ENCODE assay signal across 9 cellular contexts in genomic region chr10:79184141-79184625, GRCh38.
A peak's percentile ranks its signal among the peaks of the same experiment; 100 is the strongest.
DNase-seq lines count a peak whose midpoint lies in the region; ATAC-seq and TF ChIP-seq lines count a peak whose summit lies in the region.
"Had no signal": no experiment of that assay in that cellular context is flagged by ENCODE, and none has a peak within 500 bp of the region (broad histone marks: within the 10 kb centered on the region; RNA-seq: fewer than 3 reads in every experiment).

No MANE protein-coding gene starts in this region.

- TF ChIP-seq CTCF in BE2C (IDR thresholded peaks at IDR 0.05; ENCODE audit: low read depth, low read length) = no peak
- TF ChIP-seq CTCF in endothelial cell (IDR thresholded peaks at IDR 0.05; ENCODE audit: unreplicated experiment) = no peak

- peaks cover 85% of the 10 kb centered on the region for H3K4me1 ChIP-seq in BE2C

- no peaks in the 10 kb centered on the region for H3K27me3 ChIP-seq in BE2C

- H3K4me3 Mint-ChIP-seq in endothelial cell (ENCODE audit: unreplicated experiment) = no peak overlapping the region
- H3K4me3 Mint-ChIP-seq: T-helper 1 cell treated with Interleukin-12 subunit alpha and Interleukin-12 subunit beta and Interleukin-4 antibody, amounts not matched to agents 30 μg/mL and 1 μg/mL, for 36 hours had no signal

- H3K27me3 Mint-ChIP-seq in endothelial cell (ENCODE audit: unreplicated experiment) = peaks cover 29% of the 10 kb centered on the region

- peak overlapping the region; percentile 82 for H3K27ac Mint-ChIP-seq in endothelial cell (ENCODE audit: unreplicated experiment)
- H3K27ac Mint-ChIP-seq: T-helper 1 cell treated with Interleukin-12 subunit alpha and Interleukin-12 subunit beta and Interleukin-4 antibody, amounts not matched to agents 30 μg/mL and 1 μg/mL, for 36 hours had no signal

- H3K4me1 Mint-ChIP-seq in endothelial cell (ENCODE audit: unreplicated experiment) = peaks cover 48% of the 10 kb centered on the region

- no peaks in the 10 kb centered on the region for H3K9me3 ChIP-seq in BE2C

- DNase-seq in BE2C (peak; percentile 59), NCI-H2227 treated with DMSO at 0.1 percent for 48 hours (lab: John Stamatoyannopoulos, UW) (peak; percentile 68), endothelial cell (ENCODE audit: low spot score) (no peak), myocyte (ENCODE audit: low read depth) (peak; percentile 57), NCI-H1048 (lab: John Stamatoyannopoulos, UW) (no peak), GOT3 (lab: John Stamatoyannopoulos, UW) (no peak), T-helper 1 cell (no peak)

- no peak overlapping the region for H3K4me3 ChIP-seq in BE2C (ENCODE audit: low read depth, low read length)

- no peak for ATAC-seq in HG03039 (IDR thresholded peaks at IDR 0.05; ENCODE audit: unreplicated experiment)

- peaks cover 7% of the 10 kb centered on the region for H3K36me3 Mint-ChIP-seq in endothelial cell (ENCODE audit: low read depth, unreplicated experiment)

- peaks cover 15% of the 10 kb centered on the region for H3K36me3 ChIP-seq in BE2C

- no peaks in the 10 kb centered on the region for H3K9me3 Mint-ChIP-seq in endothelial cell (ENCODE audit: unreplicated experiment)
- H3K9me3 Mint-ChIP-seq: T-helper 1 cell treated with Interleukin-12 subunit alpha and Interleukin-12 subunit beta and Interleukin-4 antibody, amounts not matched to agents 30 μg/mL and 1 μg/mL, for 36 hours had no signal

Comparison
In these comparisons a context has a peak if more than half of its experiments do, and no peak if none do; other contexts are left out.
1. DNase-seq: peak in BE2C (single experiment), NCI-H2227 treated with DMSO at 0.1 percent for 48 hours (single experiment) and myocyte (single experiment); none in endothelial cell (single experiment), NCI-H1048 (single experiment), GOT3 (single experiment) and T-helper 1 cell (0 of 5).